In the genomic region with DNA sequence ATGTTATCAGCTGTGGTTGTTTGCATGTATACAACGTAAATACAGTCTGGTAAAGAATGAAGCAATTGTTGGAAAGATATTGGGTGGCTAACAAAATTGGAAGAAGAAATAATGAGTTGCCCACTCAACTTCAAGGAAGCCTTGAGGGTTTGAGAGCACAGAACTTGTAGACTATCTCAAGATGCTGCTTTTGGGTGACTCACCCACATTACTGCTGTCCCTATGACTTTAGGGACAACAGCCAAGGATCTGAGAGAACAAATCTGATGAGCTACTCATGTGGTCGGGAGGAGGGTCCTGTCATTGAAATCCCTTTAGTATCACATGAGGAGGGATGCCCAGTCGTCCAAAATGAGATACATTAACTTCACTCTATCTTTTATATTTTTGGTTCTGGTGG, we compare ENCODE assay signal across 23 cellular contexts.
"Had no signal": no experiment of that assay in that cellular context is flagged by ENCODE, and none has a peak within 500 bp of the region (broad histone marks: within the 10 kb centered on the region; RNA-seq: fewer than 3 reads in every experiment).

No MANE protein-coding gene starts in this region.

- H3K27me3 Mint-ChIP-seq: stimulated activated naive B cell treated with anti-CD40 and anti-IgM and Interleukin-4, amounts not matched to agents 10 μg/mL and 1 μg/mL and 100 μg/mL, for 72 hours; stimulated activated naive CD8-positive, alpha-beta T cell treated with anti-CD3 and anti-CD28 coated beads, Interleukin-15, Interleukin-2, amounts not matched to agents 100 ng/mL and 50 ng/mL, for 24 hours had no signal

- DNase-seq: dorsolateral prefrontal cortex; effector CD4-positive, alpha-beta T cell; head of caudate nucleus; kidney; mesenchymal stem cell; mucosa of descending colon; naive B cell; nucleus accumbens; pancreas; right lobe of liver; small intestine; stimulated activated CD4-positive, alpha-beta T cell treated with anti-CD3 and anti-CD28 coated beads, Interleukin-15, amount 100 ng/mL, for 24 hours; stimulated activated CD4-positive, alpha-beta T cell treated with anti-CD3 and anti-CD28 coated beads, Interleukin-2, amount 100 ng/mL, for 48 hours; stimulated activated naive B cell treated with anti-CD40 and anti-IgM and Interleukin-4, amounts not matched to agents 10 μg/mL and 1 μg/mL and 100 μg/mL, for 72 hours had no signal

- H3K27ac Mint-ChIP-seq: mesothelial cell of epicardium; natural killer cell treated with Interleukin-12 subunit alpha and Interleukin-12 subunit beta and Interleukin-15 and Interleukin-18, amount 100 ng/mL, for 72 hours; stimulated activated naive B cell treated with anti-CD40 and anti-IgM and Interleukin-4, amounts not matched to agents 10 μg/mL and 1 μg/mL and 100 μg/mL, for 72 hours; stimulated activated naive CD8-positive, alpha-beta T cell treated with anti-CD3 and anti-CD28 coated beads, Interleukin-15, Interleukin-2, amounts not matched to agents 100 ng/mL and 50 ng/mL, for 24 hours had no signal

- ATAC-seq: esophagus mucosa; left lung; mucosa of descending colon; natural killer cell treated with Interleukin-12 subunit alpha and Interleukin-12 subunit beta and Interleukin-15 and Interleukin-18, amount 100 ng/mL, for 72 hours; pancreas; right lobe of liver; stimulated activated naive B cell treated with anti-CD40 and anti-IgM and Interleukin-4, amounts not matched to agents 10 μg/mL and 1 μg/mL and 100 μg/mL, for 72 hours had no signal

- H3K4me1 ChIP-seq: left lung, right lobe of liver, upper lobe of left lung had no signal

- H3K27me3 ChIP-seq: left lung, pancreas, right lobe of liver, tibial nerve, upper lobe of left lung had no signal

- H3K4me3 Mint-ChIP-seq: mesothelial cell of epicardium; naive B cell; natural killer cell treated with Interleukin-12 subunit alpha and Interleukin-12 subunit beta and Interleukin-15 and Interleukin-18, amount 100 ng/mL, for 72 hours; stimulated activated naive B cell treated with anti-CD40 and anti-IgM and Interleukin-4, amounts not matched to agents 10 μg/mL and 1 μg/mL and 100 μg/mL, for 72 hours; stimulated activated naive CD8-positive, alpha-beta T cell treated with anti-CD3 and anti-CD28 coated beads, Interleukin-15, Interleukin-2, amounts not matched to agents 100 ng/mL and 50 ng/mL, for 24 hours had no signal

- H3K9me3 ChIP-seq: left lung, mucosa of descending colon, pancreas, right lobe of liver, thoracic aorta, tibial nerve, upper lobe of left lung had no signal

- H3K4me3 ChIP-seq: dorsolateral prefrontal cortex, left lung, mucosa of descending colon, pancreas, right lobe of liver, thoracic aorta, tibial nerve, upper lobe of left lung had no signal

- H3K27ac ChIP-seq: dorsolateral prefrontal cortex, epithelial cell of prostate, left lung, pancreas, right lobe of liver, thoracic aorta, tibial nerve, upper lobe of left lung had no signal

- H3K36me3 Mint-ChIP-seq: mesothelial cell of epicardium; naive B cell; natural killer cell treated with Interleukin-12 subunit alpha and Interleukin-12 subunit beta and Interleukin-15 and Interleukin-18, amount 100 ng/mL, for 72 hours; stimulated activated naive B cell treated with anti-CD40 and anti-IgM and Interleukin-4, amounts not matched to agents 10 μg/mL and 1 μg/mL and 100 μg/mL, for 72 hours had no signal

- H3K9me3 Mint-ChIP-seq: mesothelial cell of epicardium; natural killer cell treated with Interleukin-12 subunit alpha and Interleukin-12 subunit beta and Interleukin-15 and Interleukin-18, amount 100 ng/mL, for 72 hours; stimulated activated naive B cell treated with anti-CD40 and anti-IgM and Interleukin-4, amounts not matched to agents 10 μg/mL and 1 μg/mL and 100 μg/mL, for 72 hours; stimulated activated naive CD8-positive, alpha-beta T cell treated with anti-CD3 and anti-CD28 coated beads, Interleukin-15, Interleukin-2, amounts not matched to agents 100 ng/mL and 50 ng/mL, for 24 hours had no signal

- H3K4me1 Mint-ChIP-seq: naive B cell; stimulated activated naive B cell treated with anti-CD40 and anti-IgM and Interleukin-4, amounts not matched to agents 10 μg/mL and 1 μg/mL and 100 μg/mL, for 72 hours had no signal

- H3K36me3 ChIP-seq: left lung, pancreas, right lobe of liver, thoracic aorta, tibial nerve, upper lobe of left lung had no signal
